In the genomic region with DNA sequence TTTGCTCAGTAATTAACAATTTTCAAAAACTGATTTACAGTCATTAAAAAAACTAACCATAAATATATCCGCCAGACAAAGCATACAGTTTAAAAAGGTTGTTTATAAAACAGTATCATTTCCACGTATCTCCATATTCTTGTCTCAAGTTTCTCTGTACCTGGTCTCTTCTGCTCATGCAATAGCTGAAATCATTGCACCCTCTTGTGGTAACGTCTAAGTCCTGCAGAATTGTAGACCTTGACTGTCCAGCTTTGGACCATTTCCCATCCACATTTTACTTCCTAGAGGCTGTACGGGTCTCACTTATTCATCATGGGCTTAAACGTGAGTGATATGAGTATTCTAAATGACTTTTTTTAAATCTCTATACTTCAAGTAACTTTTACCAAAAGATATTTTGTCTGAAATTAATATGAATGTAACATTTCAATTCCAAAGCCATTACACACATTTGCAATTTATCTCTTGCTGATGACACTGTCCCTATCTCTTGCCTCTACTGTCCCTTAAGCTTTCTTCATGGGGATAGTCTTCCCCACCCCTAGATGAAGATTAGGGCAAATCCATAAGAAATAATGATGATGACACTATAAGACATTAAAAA, we compare ENCODE assay signal across 9 cellular contexts.
DNase-seq lines count a peak whose midpoint lies in the region; ATAC-seq, FAIRE-seq and TF ChIP-seq lines count a peak whose summit lies in the region.
"Had no signal": no experiment of that assay in that cellular context is flagged by ENCODE, and none has a peak within 500 bp of the region (broad histone marks: within the 10 kb centered on the region; RNA-seq: fewer than 3 reads in every experiment).

No MANE protein-coding gene starts in this region.

- CTCF ChIA-PET in SK-N-SH (lab: Yijun Ruan, JAX): interaction anchor here (0.7 to 3.0 kb wide), 15 partner anchors 9 to 482 kb away, joined by 3 to 21 read pairs (median 3); no protein-coding TSS in a partner anchor

- no peaks in the 10 kb centered on the region for H3K27me3 ChIP-seq in KMS-11 (ENCODE audit: insufficient read depth, low read depth)
- H3K27me3 ChIP-seq in SK-N-SH (ENCODE audit: insufficient read depth): peaks cover 23% of the 10 kb centered on the region; the same call in 1 of the 2 replicates
- H3K27me3 ChIP-seq in fibroblast of lung (ENCODE audit: control insufficient read depth, insufficient read depth, low read length): no peaks in the 10 kb centered on the region
- H3K27me3 ChIP-seq in pancreas: no peaks in the 10 kb centered on the region

- no peaks in the 10 kb centered on the region for H3K9me3 ChIP-seq in SK-N-SH
- H3K9me3 ChIP-seq in fibroblast of lung (ENCODE audit: control insufficient read depth, insufficient read depth, low read depth, low read length): no peaks in the 10 kb centered on the region
- H3K9me3 ChIP-seq in pancreas: no peaks in the 10 kb centered on the region

- POLR2A ChIA-PET in SK-N-SH (lab: Yijun Ruan, JAX): no interaction called here

- peak; percentile 72 for TF ChIP-seq RAD21 in SK-N-SH (IDR thresholded peaks at IDR 0.05; ENCODE audit: low read length)

- H3K36me3 ChIP-seq in KMS-11 (ENCODE audit: insufficient read depth) (no peaks in the 10 kb centered on the region), SK-N-SH (replicated peaks in 1 of 2; ENCODE audit: control insufficient read depth in 1 of 2, insufficient read depth in 2 of 2, low read length in 1 of 2) (no peaks in the 10 kb centered on the region), fibroblast of lung (ENCODE audit: control insufficient read depth, insufficient read depth, low read length) (no peaks in the 10 kb centered on the region), pancreas (no peaks in the 10 kb centered on the region)

- ATAC-seq in GM19468 (IDR thresholded peaks at IDR 0.05; ENCODE audit: extremely low read depth, unreplicated experiment): peak; percentile 43
- peak; percentile 78 to 94 (median 90) for ATAC-seq in pancreas

- H3K27ac ChIP-seq in KMS-11 (no peak overlapping the region), SK-N-SH (ENCODE audit: low read depth in 2 of 2, low read length in 1 of 2) (no peak overlapping the region), fibroblast of lung (ENCODE audit: insufficient read depth, low read length) (no peak overlapping the region), pancreas (no peak overlapping the region)

- H3F3A ChIP-seq in SK-N-SH (replicated peaks; ENCODE audit: insufficient read depth): no peaks in the 10 kb centered on the region

- no peaks in the 10 kb centered on the region for H3K4me1 ChIP-seq in KMS-11 (ENCODE audit: low read depth, poor library complexity, severe bottlenecking)
- H3K4me1 ChIP-seq in SK-N-SH (ENCODE audit: control insufficient read depth in 1 of 2, insufficient read depth in 2 of 2, low read depth in 1 of 2, low read length in 1 of 2): no peaks in the 10 kb centered on the region
- no peaks in the 10 kb centered on the region for H3K4me1 ChIP-seq in fibroblast of lung (ENCODE audit: control insufficient read depth, extremely low read depth, insufficient read depth, low read length)
- H3K4me1 ChIP-seq in pancreas: peaks cover 0 to 4% (median 0%) of the 10 kb centered on the region in 3 donors

- H3K9me2 ChIP-seq in SK-N-SH: no peaks in the 10 kb centered on the region

- H3K4me2 ChIP-seq in KMS-11 (no peak overlapping the region), SK-N-SH (no peak overlapping the region), fibroblast of lung (ENCODE audit: extremely low read depth, insufficient read depth, low read length) (no peak overlapping the region)

- no peak overlapping the region for H2AFZ ChIP-seq in KMS-11 (ENCODE audit: low read depth)
- H2AFZ ChIP-seq in SK-N-SH (ENCODE audit: low read depth): no peak overlapping the region
- H2AFZ ChIP-seq in fibroblast of lung (ENCODE audit: low read length): no peak overlapping the region

- intact Hi-C loops in pancreas (cut with DNase I): loop anchor here in 2 of 3 donors (5.0 to 10.0 kb wide), 2 partner anchors 301 to 303 kb away; no protein-coding TSS in a partner anchor

- no peak overlapping the region for H3K4me3 ChIP-seq in KMS-11 (IDR thresholded peaks at IDR 0.05; ENCODE audit: insufficient read depth, low read depth, low read length)
- peak overlapping the region in 1 of 2 experiments; percentile 18; a peak in 1 of 4 replicates for H3K4me3 ChIP-seq in SK-N-SH (ENCODE audit: low read depth in 2 of 2, low read length in 1 of 2)
- no peak overlapping the region for H3K4me3 ChIP-seq in fibroblast of lung (replicated peaks in 1 of 4; ENCODE audit: control extremely low read depth in 1 of 4, insufficient read depth in 1 of 4, low read depth in 3 of 4, low read length in 4 of 4)
- H3K4me3 ChIP-seq in pancreas: no peak overlapping the region

- DNase-seq in DMS 273 (lab: John Stamatoyannopoulos, UW; ENCODE audit: unreplicated experiment) (peak; percentile 66), DMS 273 treated with DMSO at 0.1 percent for 48 hours (lab: John Stamatoyannopoulos, UW) (no peak), SK-N-SH (peak; percentile 10), fibroblast of lung (ENCODE audit: low read depth in 2 of 2) (peak; percentile 57 to 84), pancreas (peak in 2 of 6 donors; percentile 21 to 51)
- no peak for DNase-seq in stimulated activated CD4-positive, alpha-beta T cell treated with anti-CD3 and anti-CD28 coated beads, Interleukin-12 subunit alpha, Interleukin-12 subunit beta, amount 100 ng/mL, for 4 hours
- DNase-seq: activated naive CD8-positive, alpha-beta T cell treated with anti-CD3 and anti-CD28 coated beads, Interleukin-2, amount 10 ng/mL, durations not matched to agents 7 days and 5 days had no signal

- peak; percentile 91 for TF ChIP-seq CTCF in KMS-11 (conservative IDR thresholded peaks at IDR 0.05; ENCODE audit: low read depth, low read length)
- TF ChIP-seq CTCF in SK-N-SH (IDR thresholded peaks at IDR 0.05): peak; percentile 89
- TF ChIP-seq CTCF in fibroblast of lung (conservative IDR thresholded peaks at IDR 0.05 in 1 of 2, IDR thresholded peaks at IDR 0.05 in 1 of 2; ENCODE audit: low read depth in 1 of 2, low read length in 2 of 2): peak; percentile 83 to 93
- peak; percentile 47 to 64 (median 55) for TF ChIP-seq CTCF in pancreas (IDR thresholded peaks at IDR 0.05)

- FAIRE-seq in pancreas (lab: Jason Lieb, UNC): peak; percentile 91

- H4K20me1 ChIP-seq in KMS-11 (ENCODE audit: insufficient read depth) (no peaks in the 10 kb centered on the region), SK-N-SH (ENCODE audit: insufficient read depth) (no peaks in the 10 kb centered on the region), fibroblast of lung (ENCODE audit: control insufficient read depth, extremely low read depth, insufficient read depth, low read length) (no peaks in the 10 kb centered on the region)

- no peak for TF ChIP-seq EP300 in SK-N-SH (IDR thresholded peaks at IDR 0.05; ENCODE audit: borderline replicate concordance in 1 of 2, low read depth in 1 of 2, low read length in 1 of 2)

- H3K9ac ChIP-seq in KMS-11 (no peak overlapping the region), SK-N-SH (no peak overlapping the region), fibroblast of lung (ENCODE audit: insufficient read depth, low read length) (no peak overlapping the region)

- H3K79me2 ChIP-seq in KMS-11 (ENCODE audit: insufficient read depth, low read depth): no peaks in the 10 kb centered on the region
- no peaks in the 10 kb centered on the region for H3K79me2 ChIP-seq in SK-N-SH (ENCODE audit: insufficient read depth)
- H3K79me2 ChIP-seq in fibroblast of lung (ENCODE audit: control insufficient read depth, insufficient read depth, low read length): no peaks in the 10 kb centered on the region

- 1% methylated on average over 5 of the region's 5 CpGs for WGBS in SK-N-SH (ENCODE audit: low lambda C conversion rate)
- 2 to 4% methylated on average over 5 of the region's 5 CpGs for WGBS in pancreas, 2 donors

TF ChIP-seq in SK-N-SH, 30 proteins besides CTCF, POLR2A, EP300 and RAD21:
- TF ChIP-seq SMC3 (IDR thresholded peaks at IDR 0.05; ENCODE audit: low read depth, low read length): peak; percentile 69
- TF ChIP-seq, protein P1, sequence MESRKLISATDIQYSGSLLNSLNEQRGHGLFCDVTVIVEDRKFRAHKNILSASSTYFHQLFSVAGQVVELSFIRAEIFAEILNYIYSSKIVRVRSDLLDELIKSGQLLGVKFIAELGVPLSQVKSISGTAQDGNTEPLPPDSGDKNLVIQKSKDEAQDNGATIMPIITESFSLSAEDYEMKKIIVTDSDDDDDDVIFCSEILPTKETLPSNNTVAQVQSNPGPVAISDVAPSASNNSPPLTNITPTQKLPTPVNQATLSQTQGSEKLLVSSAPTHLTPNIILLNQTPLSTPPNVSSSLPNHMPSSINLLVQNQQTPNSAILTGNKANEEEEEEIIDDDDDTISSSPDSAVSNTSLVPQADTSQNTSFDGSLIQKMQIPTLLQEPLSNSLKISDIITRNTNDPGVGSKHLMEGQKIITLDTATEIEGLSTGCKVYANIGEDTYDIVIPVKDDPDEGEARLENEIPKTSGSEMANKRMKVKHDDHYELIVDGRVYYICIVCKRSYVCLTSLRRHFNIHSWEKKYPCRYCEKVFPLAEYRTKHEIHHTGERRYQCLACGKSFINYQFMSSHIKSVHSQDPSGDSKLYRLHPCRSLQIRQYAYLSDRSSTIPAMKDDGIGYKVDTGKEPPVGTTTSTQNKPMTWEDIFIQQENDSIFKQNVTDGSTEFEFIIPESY (IDR thresholded peaks at IDR 0.05; ENCODE audit: borderline replicate concordance, low read depth): no peak

Comparison
In these comparisons a context has a peak if more than half of its experiments do, and no peak if none do; other contexts are left out.
1. DNase-seq: peak in DMS 273 (single experiment), SK-N-SH (single experiment) and fibroblast of lung (2 of 2); none in DMS 273 treated with DMSO at 0.1 percent for 48 hours (single experiment) and stimulated activated CD4-positive, alpha-beta T cell treated with anti-CD3 and anti-CD28 coated beads, Interleukin-12 subunit alpha, Interleukin-12 subunit beta, amount 100 ng/mL, for 4 hours (single experiment).
2. Peak in every context shown above with its lines, with median percentiles within 50 percentile points of each other: CTCF ChIP-seq.